In the genomic region with DNA sequence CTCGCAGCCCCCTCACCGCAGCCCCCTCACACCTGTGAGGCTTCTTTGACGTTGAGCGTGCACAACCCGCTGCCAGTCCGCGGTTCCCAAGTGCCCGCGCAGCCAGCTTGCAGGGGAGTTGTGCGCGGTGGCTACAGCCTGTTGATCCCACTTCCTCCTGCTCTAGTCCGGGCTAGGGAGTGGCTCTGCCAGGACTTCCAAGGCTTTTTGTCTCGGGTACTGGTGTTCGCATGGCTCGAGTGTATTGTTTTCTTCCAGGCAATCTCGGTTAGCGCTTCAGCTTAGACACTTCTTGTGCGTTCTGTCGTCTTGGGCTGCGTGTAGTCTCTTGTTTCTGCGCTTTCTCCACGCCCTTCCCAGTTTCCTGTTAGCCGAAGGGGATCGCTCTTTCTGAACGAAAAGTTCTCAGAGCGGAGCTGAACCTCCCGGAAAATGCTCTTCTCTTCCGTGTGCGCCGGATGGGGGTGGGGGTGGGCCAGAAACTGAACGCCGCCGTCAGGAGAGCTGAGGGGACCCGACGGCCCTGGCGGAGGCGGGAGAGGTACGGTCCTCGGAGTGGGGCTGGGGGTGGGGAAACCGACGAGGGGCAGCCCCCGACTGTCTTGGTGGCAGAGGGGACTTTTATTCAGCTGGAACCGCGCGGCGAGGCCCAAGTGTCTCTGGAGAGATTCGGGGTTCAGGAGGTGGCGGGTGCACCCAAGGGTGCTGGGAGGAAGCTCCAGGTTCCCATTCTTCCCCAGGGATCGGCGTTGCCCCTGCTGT, we compare ENCODE assay signal across 8 cellular contexts. TPM values are rescaled to one million over a fixed set of nuclear protein-coding genes. Genes with fewer than 3 reads are reported as not detected.
A peak's percentile ranks its signal among the peaks of the same experiment; 100 is the strongest.
DNase-seq lines count a peak whose midpoint lies in the region; ATAC-seq and TF ChIP-seq lines count a peak whose summit lies in the region.

No MANE protein-coding gene starts in this region.

- H2AFZ ChIP-seq in SU-DHL-6 (ENCODE audit: low read depth, low read length, severe bottlenecking) (peak overlapping the region; percentile 90), mammary epithelial cell (ENCODE audit: low read depth, low read length) (peak overlapping the region; percentile 77)

- WGBS in HUES64: 1% methylated on average over 50 of the region's 50 CpGs
- 3% methylated on average over 31 of the region's 50 CpGs for WGBS in mammary epithelial cell (ENCODE audit: low coverage, missing lambda C conversion rate)

- H3K27me3 ChIP-seq in HUES64 (ENCODE audit: insufficient read depth, low read length): peaks cover 48% of the 10 kb centered on the region
- no peaks in the 10 kb centered on the region for H3K27me3 ChIP-seq in SU-DHL-6 (ENCODE audit: low read length)
- H3K27me3 ChIP-seq in mammary epithelial cell (ENCODE audit: insufficient read depth, low read length): no peaks in the 10 kb centered on the region
- H3K27me3 ChIP-seq in skeletal muscle tissue (ENCODE audit: control insufficient read depth in 3 of 3, insufficient read depth in 3 of 3, low read length in 3 of 3): no peaks in the 10 kb centered on the region

- H3K4me3 ChIP-seq in HUES64 (ENCODE audit: low read length) (peak overlapping the region; percentile 74), SU-DHL-6 (ENCODE audit: insufficient read depth, low read length, poor library complexity, severe bottlenecking) (peak overlapping the region; percentile 90), mammary epithelial cell (replicated peaks in 1 of 3; ENCODE audit: insufficient read depth in 1 of 3, low read depth in 2 of 3, low read length in 3 of 3) (peak overlapping the region; percentile 65 to 85 (median 85)), skeletal muscle tissue (ENCODE audit: low read length in 3 of 3) (peak overlapping the region; percentile 82 to 88 (median 86))

- H3K27ac ChIP-seq in HUES64 (ENCODE audit: low read depth, low read length) (no peak overlapping the region), SU-DHL-6 (ENCODE audit: low read depth, low read length) (no peak overlapping the region), mammary epithelial cell (ENCODE audit: insufficient read depth, low read depth, low read length) (peak overlapping the region; percentile 86), skeletal muscle tissue (ENCODE audit: low read depth, low read length) (peak overlapping the region; percentile 79)

- peaks cover 22% of the 10 kb centered on the region; the same call in 1 of the 2 replicates for H3F3A ChIP-seq in SU-DHL-6 (ENCODE audit: insufficient read depth)

- intact Hi-C loops in mammary epithelial cell (cut with micrococcal nuclease): loop anchor here (1.0 kb wide), 2 partner anchors 59 to 142 kb away; no protein-coding TSS in a partner anchor

- H3K79me2 ChIP-seq in SU-DHL-6 (ENCODE audit: insufficient read depth, low read length) (no peaks in the 10 kb centered on the region), mammary epithelial cell (ENCODE audit: insufficient read depth, low read length) (peaks cover 90% of the 10 kb centered on the region)

- DNase-seq in Caki2 (ENCODE audit: low read depth): peak; percentile 58
- peak; percentile 77 for DNase-seq in mammary epithelial cell
- DNase-seq in inferior parietal cortex (ENCODE audit: extremely low spot score): peak; percentile 23
- no peak for DNase-seq in NOMO-1 treated with DMSO at 0.1 percent for 48 hours (lab: John Stamatoyannopoulos, UW; ENCODE audit: unreplicated experiment)

- H3K36me3 ChIP-seq in HUES64 (ENCODE audit: insufficient read depth, low read length) (no peaks in the 10 kb centered on the region), SU-DHL-6 (ENCODE audit: low read length) (no peaks in the 10 kb centered on the region), mammary epithelial cell (ENCODE audit: insufficient read depth, low read length) (peaks cover 3% of the 10 kb centered on the region), skeletal muscle tissue (ENCODE audit: control insufficient read depth in 3 of 3, insufficient read depth in 3 of 3, low read length in 3 of 3) (no peaks in the 10 kb centered on the region)

- H3K4me2 ChIP-seq in SU-DHL-6 (ENCODE audit: low read depth, low read length, poor library complexity, severe bottlenecking): peak overlapping the region; percentile 58
- H3K4me2 ChIP-seq in mammary epithelial cell (ENCODE audit: insufficient read depth, low read depth, low read length): peak overlapping the region; percentile 81

- CTCF ChIA-PET in mammary epithelial cell (lab: Charles Lee; ENCODE audit: low non-redundant PET): interaction anchor here (0.6 kb wide), 1 partner anchor 81 kb away, joined by 4 read pairs; no protein-coding TSS in a partner anchor

- ATAC-seq in GM21381 (IDR thresholded peaks at IDR 0.05; ENCODE audit: unreplicated experiment): peak; percentile 17

- TF ChIP-seq CTCF in SU-DHL-6 (IDR thresholded peaks at IDR 0.05; ENCODE audit: insufficient read depth, low read length, poor library complexity, severe bottlenecking): no peak
- TF ChIP-seq CTCF in mammary epithelial cell (conservative IDR thresholded peaks at IDR 0.05 in 1 of 2, IDR thresholded peaks at IDR 0.05 in 1 of 2; ENCODE audit: extremely low read depth in 1 of 2, insufficient read depth in 1 of 2, low read depth in 1 of 2, low read length in 2 of 2): no peak

- no peaks in the 10 kb centered on the region for H3K9me2 ChIP-seq in SU-DHL-6 (replicated peaks; ENCODE audit: insufficient read depth, low read length)

- H3K4me1 ChIP-seq in HUES64 (ENCODE audit: insufficient read depth, low read length): peaks cover 14% of the 10 kb centered on the region; the same call in 1 of the 2 replicates
- peaks cover 9% of the 10 kb centered on the region for H3K4me1 ChIP-seq in mammary epithelial cell (ENCODE audit: insufficient read depth, low read length)
- H3K4me1 ChIP-seq in skeletal muscle tissue (ENCODE audit: control insufficient read depth in 3 of 3, insufficient read depth in 3 of 3, low read length in 3 of 3): peaks cover 9 to 16% (median 11%) of the 10 kb centered on the region in 3 donors

- H3K9ac ChIP-seq in HUES64 (ENCODE audit: low read depth, low read length) (peak overlapping the region; percentile 62), SU-DHL-6 (ENCODE audit: low read length) (peak overlapping the region; percentile 78), mammary epithelial cell (ENCODE audit: insufficient read depth, low read length) (peak overlapping the region; percentile 78), skeletal muscle tissue (ENCODE audit: low read depth in 1 of 3, low read length in 3 of 3) (peak overlapping the region; percentile 66 to 81 (median 77))

- no peaks in the 10 kb centered on the region for H4K20me1 ChIP-seq in SU-DHL-6 (ENCODE audit: low read depth, low read length)
- H4K20me1 ChIP-seq in mammary epithelial cell (ENCODE audit: insufficient read depth, low read length): no peaks in the 10 kb centered on the region

- in situ Hi-C loops in Caki2 (cut with HindIII; ENCODE audit: low pct_unique_long_range_greater_than_20kb, low sequenced_read_pairs): no loop called here
- in situ Hi-C loops in mammary epithelial cell (cut with MboI; ENCODE audit: low sequenced_read_pairs in 2 of 2): loop anchor here (5.0 to 10.0 kb wide), 2 partner anchors 140 to 143 kb away; no protein-coding TSS in a partner anchor

- H3K9me3 ChIP-seq in HUES64 (ENCODE audit: insufficient read depth, low read depth, low read length) (no peaks in the 10 kb centered on the region), SU-DHL-6 (ENCODE audit: insufficient read depth, low read length) (no peaks in the 10 kb centered on the region), mammary epithelial cell (replicated peaks; ENCODE audit: insufficient read depth, low read length) (no peaks in the 10 kb centered on the region), skeletal muscle tissue (ENCODE audit: control insufficient read depth in 3 of 3, low read length in 3 of 3) (no peaks in the 10 kb centered on the region)

- dilution Hi-C loops in mammary epithelial cell (cut with HindIII; ENCODE audit: low sequenced_read_pairs): no loop called here

- BruUV-seq in mammary epithelial cell (replicated peaks; lab: Mats Ljungman, UMichigan): no TSS peak

RNA-seq across cellular contexts. Expression of gene DGKH, which starts 0.7 kb away (rescaled TPM):
- 1.9 and 2.3 TPM in 2 replicates for total RNA-seq in Caki2 (2014; rRNA removed; shearing (Covaris generic); ENCODE audit: low replicate concordance)
- 1.5 TPM for polyA plus RNA-seq in HUES64 (2013, experiment 1 of 2)
- polyA plus RNA-seq in HUES64 (2013, experiment 2 of 2): 2.0 TPM
- total RNA-seq in mammary epithelial cell: 10 to 100 TPM; 27.8 to 28.3 TPM
- polyA plus RNA-seq in mammary epithelial cell: 5.0 TPM
- polyA minus RNA-seq in mammary epithelial cell: 41.9 TPM
- 8.4 TPM for total RNA-seq in skeletal muscle tissue

Comparison
In these comparisons a context has a peak if more than half of its experiments do, and no peak if none do; other contexts are left out.
1. H3K27ac ChIP-seq: peak in mammary epithelial cell (single experiment) and skeletal muscle tissue (single experiment); none in HUES64 (single experiment) and SU-DHL-6 (single experiment).
2. Peak in every context shown above with its lines, with median percentiles within 50 percentile points of each other: H3K4me3 ChIP-seq and H3K9ac ChIP-seq.